Comparison of ENCODE assay signal across 8 cellular contexts in genomic region chr11:74453373-74453975, GRCh38. TPM values are rescaled to one million over a fixed set of nuclear protein-coding genes. Genes with fewer than 3 reads are reported as not detected.
DNase-seq lines count a peak whose midpoint lies in the region; TF ChIP-seq lines count a peak whose summit lies in the region.

No MANE protein-coding gene starts in this region.

- no peaks in the 10 kb centered on the region for H4K20me1 ChIP-seq in OCI-LY7 (ENCODE audit: insufficient read depth, low read length)

- H3K4me3 ChIP-seq in OCI-LY7 (ENCODE audit: low read depth, low read length, poor library complexity, severe bottlenecking) = no peak overlapping the region
- no peak overlapping the region for H3K4me3 ChIP-seq in esophagus squamous epithelium
- no peak overlapping the region for H3K4me3 ChIP-seq in suprapubic skin

- intact Hi-C loops in OCI-LY7 (cut with micrococcal nuclease; ENCODE audit: unreplicated experiment) (loop anchor here (1.0 kb wide), 1 partner anchor 117 kb away; no protein-coding TSS in a partner anchor), esophagus squamous epithelium (cut with DNase I) (loop anchor here (2.0 kb wide), 1 partner anchor 117 kb away; no protein-coding TSS in a partner anchor)

- H3K27me3 ChIP-seq in esophagus squamous epithelium (no peaks in the 10 kb centered on the region), suprapubic skin (peaks cover 2% of the 10 kb centered on the region)

- H3K9me3 Mint-ChIP-seq in neural crest cell = no peaks in the 10 kb centered on the region

- H3K27ac ChIP-seq in OCI-LY7 (ENCODE audit: low read depth, low read length, poor library complexity, severe bottlenecking) (no peak overlapping the region), esophagus squamous epithelium (no peak overlapping the region), suprapubic skin (no peak overlapping the region)

- H3K4me2 ChIP-seq in OCI-LY7 (ENCODE audit: low read length) = no peak overlapping the region

- H3K9me2 ChIP-seq in OCI-LY7 (ENCODE audit: insufficient read depth, low read length) = no peaks in the 10 kb centered on the region

- H3K4me1 Mint-ChIP-seq in neural crest cell = no peaks in the 10 kb centered on the region

- TF ChIP-seq POLR2A in esophagus squamous epithelium (IDR thresholded peaks at IDR 0.05) = no peak
- no peak for TF ChIP-seq POLR2A in suprapubic skin (IDR thresholded peaks at IDR 0.05)

- H3K4me3 Mint-ChIP-seq in neural crest cell = no peak overlapping the region

- H3K36me3 Mint-ChIP-seq in neural crest cell (ENCODE audit: low read depth) = no peaks in the 10 kb centered on the region

- H3K27ac Mint-ChIP-seq in neural crest cell (ENCODE audit: unreplicated experiment) = no peak overlapping the region

- CTCF ChIA-PET in OCI-LY7 (lab: Charles Lee; ENCODE audit: unreplicated experiment) = interaction anchor here (0.8 to 2.2 kb wide), 2 partner anchors 113 to 118 kb away, joined by 3 to 10 read pairs; no protein-coding TSS in a partner anchor

- WGBS in esophagus squamous epithelium, 2 donors = 30 to 42% methylated on average over 10 of the region's 10 CpGs
- WGBS in suprapubic skin = 40% methylated on average over 10 of the region's 10 CpGs

- DNase-seq in COR-L47 (lab: John Stamatoyannopoulos, UW) (peak; percentile 42), HUDEP-2 (lab: John Stamatoyannopoulos, UW; ENCODE audit: unreplicated experiment in 76 of 76) (peak in 62 of 76 experiments; percentile 8 to 71 (median 46)), OCI-LY7 (ENCODE audit: low spot score) (peak; percentile 67), esophagus squamous epithelium (lab: John Stamatoyannopoulos, UW) (no peak), neural crest cell (ENCODE audit: low read depth, low spot score) (peak; percentile 58), suprapubic skin (ENCODE audit: low spot score in 2 of 2) (peak in 1 of 2 donors; percentile 76), mesenteric fat pad (ENCODE audit: low spot score) (no peak)
- peak; percentile 78 for DNase-seq in activated CD8-positive, alpha-beta memory T cell treated with anti-CD3 and anti-CD28 coated beads, Interleukin-2, amount 50 U/mL, for 48 hours

- BruUV-seq in OCI-LY7 (replicated peaks; lab: Mats Ljungman, UMichigan) = no TSS peak

- no peak overlapping the region for H2AFZ ChIP-seq in OCI-LY7 (ENCODE audit: low read length)

- H3K79me2 ChIP-seq in OCI-LY7 (ENCODE audit: insufficient read depth, low read depth, low read length) = no peaks in the 10 kb centered on the region

- POLR2A ChIA-PET in OCI-LY7 (lab: Charles Lee) = interaction anchor here (0.6 to 1.3 kb wide), 3 partner anchors 40 to 156 kb away, joined by 3 to 4 read pairs (median 3); partner anchors contain the start of gene LIPT2

- no peak for TF ChIP-seq EP300 in suprapubic skin (IDR thresholded peaks at IDR 0.05)

- H3K9me3 ChIP-seq in OCI-LY7 (ENCODE audit: low read length) = no peaks in the 10 kb centered on the region
- H3K9me3 ChIP-seq in esophagus squamous epithelium = no peaks in the 10 kb centered on the region
- no peaks in the 10 kb centered on the region for H3K9me3 ChIP-seq in suprapubic skin

- H3K36me3 ChIP-seq in OCI-LY7 (ENCODE audit: insufficient read depth, low read length) (no peaks in the 10 kb centered on the region), esophagus squamous epithelium (peaks cover 0 to 20% (median 0%) of the 10 kb centered on the region in 3 donors), suprapubic skin (no peaks in the 10 kb centered on the region)

- H3K4me1 ChIP-seq in OCI-LY7 (ENCODE audit: insufficient read depth, low read length, poor library complexity, severe bottlenecking) (peaks cover 5% of the 10 kb centered on the region), esophagus squamous epithelium (peaks cover 0 to 19% (median 0%) of the 10 kb centered on the region in 3 donors), suprapubic skin (peaks cover 10% of the 10 kb centered on the region)

- peaks cover 10% of the 10 kb centered on the region for H3K27me3 Mint-ChIP-seq in neural crest cell (ENCODE audit: low read depth)

- TF ChIP-seq CTCF in OCI-LY7 (conservative IDR thresholded peaks at IDR 0.05; ENCODE audit: low read length) (peak; percentile 82), esophagus squamous epithelium (IDR thresholded peaks at IDR 0.05) (peak; percentile 59 to 87 (median 82)), neural crest cell (conservative IDR thresholded peaks at IDR 0.05) (peak; percentile 77), suprapubic skin (IDR thresholded peaks at IDR 0.05) (peak; percentile 43 to 74)

RNA-seq across cellular contexts. Expression of gene KCNE3, which starts 13.9 kb away (rescaled TPM):
- total RNA-seq in OCI-LY7 (2014; rRNA removed; shearing (Covaris generic)) = not detected in 2 replicates
- total RNA-seq in OCI-LY7 (2022) (not detected in 2 replicates), esophagus squamous epithelium (1 to 10 TPM in 3 of 4 donors, under 1 TPM in 1; 0.72 to 8.4 (median 3.5) TPM), neural crest cell (2.2 and 2.6 TPM in 2 replicates), suprapubic skin (1 to 10 TPM in 1 of 4 donors, under 1 TPM in 3; 0.17 to 2.0 (median 0.26) TPM), mesenteric fat pad (13.3 TPM)

RNA-seq across cellular contexts. Expression of gene LIPT2, which starts 40.0 kb away (rescaled TPM):
- total RNA-seq in OCI-LY7 (2014; rRNA removed; shearing (Covaris generic)) = 11.8 and 14.3 TPM in 2 replicates
- total RNA-seq in OCI-LY7 (2022) = 10.9 TPM in 2 replicates
- total RNA-seq in esophagus squamous epithelium = 1 to 10 TPM; 1.2 to 8.4 (median 3.9) TPM
- 8.6 and 9.6 TPM in 2 replicates for total RNA-seq in neural crest cell
- 10 to 100 TPM in 1 of 4 donors, 1 to 10 TPM in 3; 5.1 to 10.6 (median 7.6) TPM for total RNA-seq in suprapubic skin
- total RNA-seq in mesenteric fat pad = 1.3 TPM

RNA-seq across cellular contexts. Expression of gene PGM2L1, which starts 55.2 kb away (rescaled TPM):
- 0.28 and 0.79 TPM in 2 replicates for total RNA-seq in OCI-LY7 (2014; rRNA removed; shearing (Covaris generic))
- total RNA-seq in OCI-LY7 (2022) = 0.78 and 0.87 TPM in 2 replicates
- 1 to 10 TPM in 2 of 4 donors, under 1 TPM in 2; 0.42 to 2.0 (median 0.89) TPM for total RNA-seq in esophagus squamous epithelium
- total RNA-seq in neural crest cell = 15.1 and 16.1 TPM in 2 replicates
- 1 to 10 TPM in 3 of 4 donors, under 1 TPM in 1; 0.91 to 3.9 (median 2.0) TPM for total RNA-seq in suprapubic skin
- 2.8 TPM for total RNA-seq in mesenteric fat pad

Comparison
In these comparisons a context has a peak if more than half of its experiments do, and no peak if none do; other contexts are left out.
1. DNase-seq: peak in COR-L47 (single experiment), HUDEP-2 (62 of 76), OCI-LY7 (single experiment), activated CD8-positive, alpha-beta memory T cell treated with anti-CD3 and anti-CD28 coated beads, Interleukin-2, amount 50 U/mL, for 48 hours (single experiment) and neural crest cell (single experiment); none in esophagus squamous epithelium (single experiment) and mesenteric fat pad (single experiment).
2. Peak in every context shown above with its lines, with median percentiles within 50 percentile points of each other: CTCF ChIP-seq.